20 cellular contexts compared by ENCODE assay signal in the genomic region with DNA sequence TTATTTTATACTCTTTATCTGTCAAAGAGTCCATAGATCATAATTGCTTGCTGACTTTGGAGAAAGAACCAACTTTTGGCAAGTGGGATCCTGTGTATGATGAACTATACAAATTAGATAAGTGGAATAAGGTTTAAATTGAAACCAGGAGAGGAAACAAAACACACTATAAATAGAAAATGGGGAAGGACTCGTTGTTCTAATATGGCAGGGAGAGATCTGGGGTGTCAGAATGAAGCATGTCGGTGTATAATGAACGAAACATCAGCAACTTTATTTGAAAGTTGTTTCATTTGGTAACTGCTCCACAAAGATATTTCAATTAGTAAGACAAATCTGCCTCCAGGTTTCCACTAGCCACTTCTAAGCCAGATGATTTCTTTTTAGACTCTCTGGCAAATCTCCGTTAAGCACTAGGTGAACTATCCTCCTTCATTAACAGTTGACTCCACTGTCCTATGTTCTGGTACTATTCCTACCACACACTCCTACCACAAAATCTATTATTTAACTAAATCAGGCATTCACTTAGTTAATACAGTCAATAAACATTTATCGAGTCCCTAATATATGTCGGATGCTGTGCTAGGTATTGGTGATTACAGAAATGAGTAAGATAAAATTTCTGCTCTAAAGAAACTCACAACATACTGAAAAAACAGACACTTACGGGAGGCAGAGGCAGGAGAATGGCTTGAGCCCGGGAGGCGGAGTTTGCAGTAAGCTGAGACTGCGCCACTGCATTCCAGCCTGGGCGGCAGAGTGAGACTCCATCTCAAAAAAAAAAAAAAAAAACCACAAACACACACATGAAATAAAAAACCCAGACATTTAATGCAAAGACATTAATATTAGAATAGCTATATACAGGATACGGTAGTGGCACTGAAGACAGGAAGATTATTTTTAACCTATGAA. TPM values are rescaled to one million over a fixed set of nuclear protein-coding genes. Genes with fewer than 3 reads are reported as not detected.
DNase-seq lines count a peak whose midpoint lies in the region; ATAC-seq and TF ChIP-seq lines count a peak whose summit lies in the region.
"Had no signal": no experiment of that assay in that cellular context is flagged by ENCODE, and none has a peak within 500 bp of the region (broad histone marks: within the 10 kb centered on the region; RNA-seq: fewer than 3 reads in every experiment).

No MANE protein-coding gene starts in this region.

- no peaks in the 10 kb centered on the region for H4K20me1 ChIP-seq in smooth muscle cell (ENCODE audit: low read depth)

- no peaks in the 10 kb centered on the region for H3K4me1 ChIP-seq in smooth muscle cell (ENCODE audit: low read depth)
- H3K4me1 ChIP-seq: lower lobe of right lung, testis had no signal

- H3K4me1 Mint-ChIP-seq in activated B cell treated with CpG ODN at 0.5 μM for 24 hours (peaks cover 4% of the 10 kb centered on the region), osteocyte (ENCODE audit: unreplicated experiment) (no peaks in the 10 kb centered on the region)
- H3K4me1 Mint-ChIP-seq: immature natural killer cell had no signal

- H3K27ac ChIP-seq in smooth muscle cell (ENCODE audit: low read depth), result no peak overlapping the region
- H3K27ac ChIP-seq: lower lobe of right lung had no signal

- TF ChIP-seq CTCF in activated B cell treated with CpG ODN at 0.5 μM for 24 hours (IDR thresholded peaks at IDR 0.05), result no peak
- no peak for TF ChIP-seq CTCF in smooth muscle cell (IDR thresholded peaks at IDR 0.05; ENCODE audit: borderline replicate concordance, insufficient read depth, poor library complexity, severe bottlenecking)
- no peak for TF ChIP-seq CTCF in osteocyte (IDR thresholded peaks at IDR 0.05)

- ATAC-seq in activated B cell treated with CpG ODN at 0.5 μM for 24 hours (ENCODE audit: low read depth) (no peak), GM18502 (IDR thresholded peaks at IDR 0.05; ENCODE audit: poor library complexity, unreplicated experiment) (no peak)
- ATAC-seq: lower lobe of right lung, right cardiac atrium had no signal

- H3K36me3 Mint-ChIP-seq in activated B cell treated with CpG ODN at 0.5 μM for 24 hours (ENCODE audit: low read depth) (peaks cover 92% of the 10 kb centered on the region), osteocyte (ENCODE audit: unreplicated experiment) (no peaks in the 10 kb centered on the region)

- no peaks in the 10 kb centered on the region for H3K9me3 ChIP-seq in smooth muscle cell (replicated peaks; ENCODE audit: low read depth)
- H3K9me3 ChIP-seq: heart right ventricle, lower lobe of right lung, testis had no signal

- H3K9me3 Mint-ChIP-seq in activated B cell treated with CpG ODN at 0.5 μM for 24 hours, result no peaks in the 10 kb centered on the region
- no peaks in the 10 kb centered on the region for H3K9me3 Mint-ChIP-seq in osteocyte (ENCODE audit: unreplicated experiment)
- H3K9me3 Mint-ChIP-seq: activated naive CD4-positive, alpha-beta T cell treated with anti-CD3 and anti-CD28 coated beads, Interleukin-2, amount 50 U/mL, for 72 hours; immature natural killer cell had no signal

- POLR2A ChIA-PET in activated B cell treated with CpG ODN at 0.5 μM for 24 hours (lab: Charles Lee), result interaction anchor here (0.6 kb wide), 1 partner anchor 11 kb away, joined by 4 read pairs; no protein-coding TSS in a partner anchor

- no peak overlapping the region for H3K4me3 ChIP-seq in smooth muscle cell
- H3K4me3 ChIP-seq: coronary artery, lower lobe of right lung, testis had no signal

- peak; percentile 33 for DNase-seq in SIG-M5 treated with dmso at 0.1 percent for 504 hours (lab: John Stamatoyannopoulos, UW; ENCODE audit: unreplicated experiment)
- DNase-seq in SIG-M5 (lab: John Stamatoyannopoulos, UW), result no peak
- DNase-seq in activated B cell treated with CpG ODN at 0.5 μM for 24 hours, result no peak
- peak; percentile 37 for DNase-seq in iris pigment epithelial cell (ENCODE audit: low read depth)
- no peak for DNase-seq in smooth muscle cell (lab: John Stamatoyannopoulos, UW; ENCODE audit: unreplicated experiment)
- no peak for DNase-seq in osteocyte (ENCODE audit: extremely low spot score, unreplicated experiment)
- no peak for DNase-seq in NCI-H2171 treated with DMSO at 0.1 percent for 48 hours (lab: John Stamatoyannopoulos, UW)
- DNase-seq: activated CD4-positive, alpha-beta T cell treated with anti-CD3 and anti-CD28 coated beads for 1 hour; immature natural killer cell; KBM-7; lower lobe of right lung; NCI-H1092; NCI-H2081 treated with DMSO at 0.1 percent for 48 hours; T1000; testis had no signal

- H3K27me3 ChIP-seq in smooth muscle cell (ENCODE audit: low read depth), result peaks cover 3% of the 10 kb centered on the region
- H3K27me3 ChIP-seq: heart right ventricle, testis had no signal

- H3F3A ChIP-seq in smooth muscle cell (ENCODE audit: low read depth), result no peaks in the 10 kb centered on the region

- H3K9ac ChIP-seq in smooth muscle cell (ENCODE audit: low read depth), result no peak overlapping the region

- H3K27me3 Mint-ChIP-seq in activated B cell treated with CpG ODN at 0.5 μM for 24 hours, result no peaks in the 10 kb centered on the region
- no peaks in the 10 kb centered on the region for H3K27me3 Mint-ChIP-seq in osteocyte (ENCODE audit: unreplicated experiment)

- H3K27ac Mint-ChIP-seq in activated B cell treated with CpG ODN at 0.5 μM for 24 hours, result peak overlapping the region; percentile 10
- H3K27ac Mint-ChIP-seq in osteocyte (ENCODE audit: unreplicated experiment), result no peak overlapping the region
- H3K27ac Mint-ChIP-seq: activated naive CD4-positive, alpha-beta T cell treated with anti-CD3 and anti-CD28 coated beads, Interleukin-2, amount 50 U/mL, for 72 hours; immature natural killer cell had no signal

- CTCF ChIA-PET in activated B cell treated with CpG ODN at 0.5 μM for 24 hours (lab: Charles Lee), result no interaction called here

- 58% methylated on average over 12 of the region's 12 CpGs for WGBS in smooth muscle cell (ENCODE audit: low lambda C conversion rate)

- H3K36me3 ChIP-seq in smooth muscle cell (ENCODE audit: low read depth), result no peaks in the 10 kb centered on the region

- H2AFZ ChIP-seq in smooth muscle cell (ENCODE audit: low read depth), result peak overlapping the region; percentile 44

- intact Hi-C loops in activated B cell treated with CpG ODN at 0.5 μM for 24 hours (cut with micrococcal nuclease), result no loop called here

- H3K79me2 ChIP-seq in smooth muscle cell (ENCODE audit: low read depth), result no peaks in the 10 kb centered on the region

- no peak overlapping the region for H3K4me3 Mint-ChIP-seq in activated B cell treated with CpG ODN at 0.5 μM for 24 hours
- H3K4me3 Mint-ChIP-seq in osteocyte (ENCODE audit: unreplicated experiment), result no peak overlapping the region
- H3K4me3 Mint-ChIP-seq: immature natural killer cell had no signal

- peak overlapping the region; percentile 64 for H3K4me2 ChIP-seq in smooth muscle cell

RNA-seq across cellular contexts. Expression of a gene that starts 20.1 kb away (rescaled TPM):
- total RNA-seq in activated B cell treated with CpG ODN at 0.5 μM for 24 hours (8.5 and 16.0 TPM in 2 replicates), smooth muscle cell (0.36 and 1.5 TPM in 2 replicates), osteocyte (0.40 and 0.50 TPM in 2 replicates)
- polyA plus RNA-seq in smooth muscle cell, result 0.07 and 0.35 TPM in 2 replicates

Comparison
In these comparisons a context has a peak if more than half of its experiments do, and no peak if none do; other contexts are left out.
1. DNase-seq: peak in SIG-M5 treated with dmso at 0.1 percent for 504 hours (single experiment) and iris pigment epithelial cell (single experiment); none in SIG-M5 (single experiment), activated B cell treated with CpG ODN at 0.5 μM for 24 hours (single experiment), smooth muscle cell (single experiment), osteocyte (single experiment) and NCI-H2171 treated with DMSO at 0.1 percent for 48 hours (single experiment).